In the genomic region with DNA sequence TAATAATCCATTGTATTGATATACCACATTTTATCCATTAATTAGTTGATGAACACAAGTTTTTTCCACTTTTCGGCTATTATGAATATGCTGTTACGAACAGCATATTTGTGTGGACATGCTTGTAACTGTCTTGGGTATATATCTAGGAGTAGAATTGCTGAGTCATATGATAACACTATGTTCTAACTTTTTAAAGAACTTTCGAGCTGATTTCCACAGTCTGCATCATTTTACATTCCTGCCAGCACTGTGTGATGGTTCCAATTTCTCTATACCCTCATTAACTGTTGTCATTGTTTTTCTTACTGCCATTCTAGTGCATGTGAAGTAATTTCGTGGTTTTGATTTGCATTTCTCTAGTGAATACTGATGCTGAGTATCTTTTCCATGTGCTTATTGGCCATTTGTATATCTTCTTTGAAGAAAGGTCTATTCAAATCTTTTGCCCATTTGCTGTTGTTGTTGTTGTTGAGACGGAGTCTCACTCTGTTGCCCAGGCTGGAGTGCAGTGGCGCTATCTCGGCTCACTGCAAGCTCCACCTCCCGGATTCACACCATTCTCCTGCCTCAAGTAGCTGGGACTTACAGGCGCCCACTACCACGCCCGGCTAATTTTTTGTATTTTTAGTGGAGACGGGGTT, we compare ENCODE assay signal across 20 cellular contexts. TPM values are rescaled to one million over a fixed set of nuclear protein-coding genes. Genes with fewer than 3 reads are reported as not detected.
A peak's percentile ranks its signal among the peaks of the same experiment; 100 is the strongest.
DNase-seq lines count a peak whose midpoint lies in the region; ATAC-seq, FAIRE-seq and TF ChIP-seq lines count a peak whose summit lies in the region.
"Had no signal": no experiment of that assay in that cellular context is flagged by ENCODE, and none has a peak within 500 bp of the region (broad histone marks: within the 10 kb centered on the region; RNA-seq: fewer than 3 reads in every experiment).

No MANE protein-coding gene starts in this region.

- TF ChIP-seq CTCF in A549 (IDR thresholded peaks at IDR 0.05) (no peak), activated B cell treated with CpG ODN at 0.5 μM for 24 hours (IDR thresholded peaks at IDR 0.05) (no peak), fibroblast of pulmonary artery (IDR thresholded peaks at IDR 0.05; ENCODE audit: low read length, missing control alignments) (no peak)

- peak overlapping the region; percentile 54 to 62; a peak in 5 of 6 replicates for H3K27ac ChIP-seq in A549
- H3K27ac ChIP-seq: ascending aorta had no signal

- intact Hi-C loops in activated B cell treated with CpG ODN at 0.5 μM for 24 hours (cut with micrococcal nuclease) (loop anchor here (2.0 kb wide), 1 partner anchor 47 kb away; no protein-coding TSS in a partner anchor), Right ventricle myocardium superior (cut with DNase I) (loop anchor here (2.0 kb wide), 1 partner anchor 141 kb away; no protein-coding TSS in a partner anchor)

- WGBS in A549 (ENCODE audit: missing lambda C conversion rate) = 92% methylated on average over 12 of the region's 12 CpGs

- H3K4me1 ChIP-seq in A549 = peaks cover 20% of the 10 kb centered on the region
- H3K4me1 ChIP-seq: ascending aorta had no signal

- no peaks in the 10 kb centered on the region for H3K9me3 Mint-ChIP-seq in activated B cell treated with CpG ODN at 0.5 μM for 24 hours
- H3K9me3 Mint-ChIP-seq: naive B cell had no signal

- H3K4me3 ChIP-seq in A549 = no peak overlapping the region
- H3K4me3 ChIP-seq in fibroblast of pulmonary artery (replicated peaks; ENCODE audit: low read depth, low read length) = no peak overlapping the region
- H3K4me3 ChIP-seq: ascending aorta had no signal

- no peak for ATAC-seq in A549
- no peak for ATAC-seq in activated B cell treated with CpG ODN at 0.5 μM for 24 hours (ENCODE audit: low read depth)
- ATAC-seq in HG03469 (IDR thresholded peaks at IDR 0.05; ENCODE audit: unreplicated experiment) = no peak
- no peak for ATAC-seq in HG02870 (IDR thresholded peaks at IDR 0.05; ENCODE audit: unreplicated experiment)
- ATAC-seq in Right ventricle myocardium superior (ENCODE audit: poor library complexity) = no peak
- ATAC-seq: left colon had no signal

- POLR2A ChIA-PET in A549 (lab: Yijun Ruan, JAX) (no interaction called here), activated B cell treated with CpG ODN at 0.5 μM for 24 hours (lab: Charles Lee) (no interaction called here)

- TF ChIP-seq POLR2A in A549 (IDR thresholded peaks at IDR 0.05; ENCODE audit: low read length) = no peak

- H3K27ac Mint-ChIP-seq in activated B cell treated with CpG ODN at 0.5 μM for 24 hours = peak overlapping the region; percentile 5

- no peak overlapping the region for H3K4me2 ChIP-seq in A549

- H3K4me3 Mint-ChIP-seq in activated B cell treated with CpG ODN at 0.5 μM for 24 hours = no peak overlapping the region
- H3K4me3 Mint-ChIP-seq: naive B cell had no signal

- TF ChIP-seq EP300 in A549 (IDR thresholded peaks at IDR 0.05) = no peak

- H3K4me1 Mint-ChIP-seq in activated B cell treated with CpG ODN at 0.5 μM for 24 hours = peaks cover 31% of the 10 kb centered on the region

- no peaks in the 10 kb centered on the region for H3K27me3 Mint-ChIP-seq in activated B cell treated with CpG ODN at 0.5 μM for 24 hours
- H3K27me3 Mint-ChIP-seq: naive B cell had no signal

- DNase-seq in A549 (ENCODE audit: low read depth in 1 of 2, low spot score in 1 of 2) (no peak), GM04503 (ENCODE audit: low read depth) (peak; percentile 49), activated B cell treated with CpG ODN at 0.5 μM for 24 hours (no peak), fibroblast of pulmonary artery (ENCODE audit: low read depth) (peak; percentile 66), EL (no peak), Right ventricle myocardium superior (no peak)
- DNase-seq: activated CD4-positive, alpha-beta T cell treated with anti-CD3 and anti-CD28 coated beads for 48 hours; DMS79 treated with DMSO at 0.1 percent for 48 hours; effector memory CD4-positive, alpha-beta T cell; head of caudate nucleus; left colon; naive B cell; NCI-H1694 treated with DMSO at 0.1 percent for 48 hours; NCI-H69; stimulated activated CD4-positive, alpha-beta T cell treated with anti-CD3 and anti-CD28 coated beads, Interleukin-1b, Interleukin-23, amount 100 ng/mL, for 48 hours; stimulated activated CD8-positive, alpha-beta memory T cell treated with anti-CD3 and anti-CD28 coated beads, Interleukin-4, amount 100 ng/mL, for 48 hours; trophoblast cell had no signal

- H3K36me3 Mint-ChIP-seq in activated B cell treated with CpG ODN at 0.5 μM for 24 hours (ENCODE audit: low read depth) = peaks cover 35% of the 10 kb centered on the region
- H3K36me3 Mint-ChIP-seq: naive B cell had no signal

- FAIRE-seq in A549 (lab: Jason Lieb, UNC) = no peak

- H3K9me3 ChIP-seq in A549 = no peaks in the 10 kb centered on the region
- H3K9me3 ChIP-seq: ascending aorta had no signal

- CTCF ChIA-PET in A549 (lab: Yijun Ruan, JAX) = interaction anchor here (0.5 to 8.7 kb wide), 4 partner anchors 9 to 428 kb away, joined by 3 to 194 read pairs (median 16); a partner anchor contains a TSS
- CTCF ChIA-PET in activated B cell treated with CpG ODN at 0.5 μM for 24 hours (lab: Charles Lee) = interaction anchor here (3.6 kb wide), 1 partner anchor 141 kb away, joined by 61 read pairs; no protein-coding TSS in a partner anchor

- TF ChIP-seq RAD21 in A549 (conservative IDR thresholded peaks at IDR 0.05 in 1 of 2, IDR thresholded peaks at IDR 0.05 in 1 of 2) = no peak

TF ChIP-seq in A549, 52 proteins besides CTCF, POLR2A, EP300 and RAD21:
- peak; percentile 91 for TF ChIP-seq NFE2L2 (conservative IDR thresholded peaks at IDR 0.05; ENCODE audit: low read length)
- TF ChIP-seq MAFK (IDR thresholded peaks at IDR 0.05; ENCODE audit: partially characterized antibody) = peak; percentile 97
- no peak for TF ChIP-seq CEBPB (IDR thresholded peaks at IDR 0.05)
- TF ChIP-seq FOSL2 (IDR thresholded peaks at IDR 0.05) = no peak
- TF ChIP-seq FOSL2 (CRISPR knock-in tag; IDR thresholded peaks at IDR 0.05) = no peak
- TF ChIP-seq, protein P1, sequence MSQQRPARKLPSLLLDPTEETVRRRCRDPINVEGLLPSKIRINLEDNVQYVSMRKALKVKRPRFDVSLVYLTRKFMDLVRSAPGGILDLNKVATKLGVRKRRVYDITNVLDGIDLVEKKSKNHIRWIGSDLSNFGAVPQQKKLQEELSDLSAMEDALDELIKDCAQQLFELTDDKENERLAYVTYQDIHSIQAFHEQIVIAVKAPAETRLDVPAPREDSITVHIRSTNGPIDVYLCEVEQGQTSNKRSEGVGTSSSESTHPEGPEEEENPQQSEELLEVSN (IDR thresholded peaks at IDR 0.05; ENCODE audit: borderline replicate concordance, low read depth) = no peak
- TF ChIP-seq TFCP2L1 (CRISPR knock-in tag; IDR thresholded peaks at IDR 0.05) = no peak
- no peak for TF ChIP-seq BHLHE40 (IDR thresholded peaks at IDR 0.05; ENCODE audit: low read depth, low read length)

RNA-seq across cellular contexts. Expression of a gene that starts 7.4 kb away (rescaled TPM):
- polyA plus RNA-seq in A549 (2011; rRNA removed) = 20.3 and 22.1 TPM in 2 replicates
- 49.2 and 69.1 TPM in 2 replicates for polyA plus RNA-seq in A549 (2012; cell fraction: cytosol; rRNA removed)
- 128 and 157 TPM in 2 replicates for polyA plus RNA-seq in A549 (2012; cell fraction: nucleus; rRNA removed)
- 21.3 to 23.3 TPM (median 22.5 TPM) in 3 replicates for polyA plus RNA-seq in A549 (2017; fragmentation: RNase III; extraction: RNeasy Plus Mini Kit Qiagen cat#74134 plus additional on column Dnase treatment)
- 19.6 and 26.8 TPM in 2 replicates for polyA minus RNA-seq in A549 (2011; rRNA and poly(A)+ RNA removed)
- 20.1 and 21.4 TPM in 2 replicates for total RNA-seq in activated B cell treated with CpG ODN at 0.5 μM for 24 hours
- total RNA-seq in Right ventricle myocardium superior = 6.2 TPM

RNA-seq across cellular contexts. Expression of a gene that starts 21.0 kb away (rescaled TPM):
- polyA plus RNA-seq in A549 (2011; rRNA removed) (7.9 and 8.8 TPM in 2 replicates), A549 (2017; fragmentation: RNase III; extraction: RNeasy Plus Mini Kit Qiagen cat#74134 plus additional on column Dnase treatment) (33.9 to 50.0 TPM (median 44.7 TPM) in 3 replicates)
- polyA plus RNA-seq in A549 (2012; cell fraction: cytosol; rRNA removed) = 33.9 and 65.3 TPM in 2 replicates
- 114 and 175 TPM in 2 replicates for polyA plus RNA-seq in A549 (2012; cell fraction: nucleus; rRNA removed)
- 4.7 and 6.6 TPM in 2 replicates for polyA minus RNA-seq in A549 (2011; rRNA and poly(A)+ RNA removed)
- total RNA-seq in activated B cell treated with CpG ODN at 0.5 μM for 24 hours (3.4 and 3.8 TPM in 2 replicates), Right ventricle myocardium superior (20.5 TPM)

Comparison
In these comparisons a context has a peak if more than half of its experiments do, and no peak if none do; other contexts are left out.
1. DNase-seq: peak in GM04503 (single experiment) and fibroblast of pulmonary artery (single experiment); none in A549 (0 of 2), activated B cell treated with CpG ODN at 0.5 μM for 24 hours (single experiment), EL (single experiment) and Right ventricle myocardium superior (single experiment).